20 cellular contexts compared by ENCODE assay signal in the genomic region with DNA sequence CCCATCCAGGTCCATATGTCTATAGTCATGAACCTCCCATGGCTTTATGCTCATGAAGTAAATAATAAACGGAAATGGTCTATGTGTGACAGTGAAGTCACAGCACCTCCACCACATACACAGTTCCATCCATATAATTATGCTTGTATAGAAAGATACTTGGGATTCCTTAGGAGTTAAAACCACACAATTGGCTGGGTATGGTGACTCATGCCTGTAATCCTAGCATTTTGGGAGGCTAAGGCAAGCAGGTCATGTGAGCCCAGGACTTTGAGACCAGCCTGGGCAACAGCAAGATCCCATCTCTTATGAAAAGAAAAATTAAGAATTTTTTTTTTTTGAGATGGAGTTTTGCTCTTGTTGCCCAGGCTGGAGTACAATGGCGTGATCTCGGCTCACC. TPM values are rescaled to one million over a fixed set of nuclear protein-coding genes. Genes with fewer than 3 reads are reported as not detected.
A peak's percentile ranks its signal among the peaks of the same experiment; 100 is the strongest.
DNase-seq lines count a peak whose midpoint lies in the region; TF ChIP-seq lines count a peak whose summit lies in the region.
"Had no signal": no experiment of that assay in that cellular context is flagged by ENCODE, and none has a peak within 500 bp of the region (broad histone marks: within the 10 kb centered on the region; RNA-seq: fewer than 3 reads in every experiment).

No MANE protein-coding gene starts in this region.

- H3K27ac Mint-ChIP-seq in osteocyte (ENCODE audit: unreplicated experiment) = no peak overlapping the region
- H3K27ac Mint-ChIP-seq: activated CD8-positive, alpha-beta T cell treated with anti-CD3 and anti-CD28 coated beads for 36 hours; GM23338 had no signal

- no peak overlapping the region for H3K27ac ChIP-seq in A673 (ENCODE audit: low read depth, low read length, poor library complexity, severe bottlenecking)
- H3K27ac ChIP-seq: ascending aorta, heart left ventricle, spleen had no signal

- TF ChIP-seq CTCF in A673 (conservative IDR thresholded peaks at IDR 0.05; ENCODE audit: low read depth, low read length) (no peak), fibroblast of villous mesenchyme (IDR thresholded peaks at IDR 0.05; ENCODE audit: insufficient read depth, low read depth, low read length) (no peak), osteocyte (IDR thresholded peaks at IDR 0.05) (no peak)

- H3K4me3 ChIP-seq in A673 (ENCODE audit: low read depth, low read length, poor library complexity, severe bottlenecking) = no peak overlapping the region
- no peak overlapping the region for H3K4me3 ChIP-seq in adipocyte (ENCODE audit: low read length)
- no peak overlapping the region for H3K4me3 ChIP-seq in fibroblast of villous mesenchyme (ENCODE audit: low read depth, low read length)
- H3K4me3 ChIP-seq: ascending aorta, GM23338, heart left ventricle, mucosa of descending colon, spleen had no signal

- H3K4me1 ChIP-seq in A673 (ENCODE audit: insufficient read depth, low read length, poor library complexity, severe bottlenecking) = no peaks in the 10 kb centered on the region
- peaks cover 12% of the 10 kb centered on the region for H3K4me1 ChIP-seq in adipocyte (ENCODE audit: control insufficient read depth, insufficient read depth, low read length)
- H3K4me1 ChIP-seq: ascending aorta had no signal

- H3K9me3 ChIP-seq in A673 (ENCODE audit: low read depth, low read length, poor library complexity, severe bottlenecking) = no peaks in the 10 kb centered on the region
- H3K9me3 ChIP-seq in adipocyte (ENCODE audit: control insufficient read depth, low read length) = no peaks in the 10 kb centered on the region
- H3K9me3 ChIP-seq: ascending aorta, heart left ventricle, mucosa of descending colon, spleen had no signal

- H3K36me3 Mint-ChIP-seq in osteocyte (ENCODE audit: unreplicated experiment) = no peaks in the 10 kb centered on the region

- intact Hi-C loops in A673 (cut with micrococcal nuclease; ENCODE audit: unreplicated experiment) = no loop called here

- no TSS peak for BruUV-seq in A673 (replicated peaks; lab: Mats Ljungman, UMichigan)

- DNase-seq in A673 (ENCODE audit: low spot score) (peak; percentile 43), HS-5 (ENCODE audit: low read depth) (peak; percentile 38), adipocyte (ENCODE audit: low read depth) (peak; percentile 58), fibroblast of villous mesenchyme (ENCODE audit: low read depth) (peak; percentile 67), osteocyte (ENCODE audit: extremely low spot score, unreplicated experiment) (no peak), AG08396 (ENCODE audit: low spot score) (no peak), germinal center (ENCODE audit: low spot score) (no peak)
- DNase-seq in activated CD4-positive, alpha-beta T cell treated with anti-CD3 and anti-CD28 coated beads, Interleukin-2, amount 50 U/mL, for 48 hours = no peak
- DNase-seq: activated CD8-positive, alpha-beta T cell treated with anti-CD3 and anti-CD28 coated beads for 36 hours; activated effector memory CD4-positive, alpha-beta T cell treated with Interleukin-2 at 50 U/mL for 16 hours; effector memory CD4-positive, alpha-beta T cell; heart left ventricle; kidney glomerular epithelial cell; MM.1S; mucosa of descending colon; SHP77 treated with DMSO at 0.1 percent for 48 hours; spleen; stimulated activated naive CD8-positive, alpha-beta T cell treated with anti-CD3 and anti-CD28 coated beads, Interleukin-15, Interleukin-2, amounts not matched to agents 100 U/mL and 50 U/mL, for 24 hours had no signal

- H3K4me3 Mint-ChIP-seq in osteocyte (ENCODE audit: unreplicated experiment) = no peak overlapping the region
- H3K4me3 Mint-ChIP-seq: activated CD8-positive, alpha-beta T cell treated with anti-CD3 and anti-CD28 coated beads for 36 hours; GM23338 had no signal

- CTCF ChIA-PET in A673 (lab: Charles Lee) = no interaction called here

- H3K4me1 Mint-ChIP-seq in osteocyte (ENCODE audit: unreplicated experiment) = no peaks in the 10 kb centered on the region

- POLR2A ChIA-PET in A673 (lab: Charles Lee; ENCODE audit: low non-redundant PET) = no interaction called here

- no peaks in the 10 kb centered on the region for H3K27me3 ChIP-seq in A673 (replicated peaks; ENCODE audit: insufficient read depth, low read depth, low read length, poor library complexity)
- no peaks in the 10 kb centered on the region for H3K27me3 ChIP-seq in adipocyte (replicated peaks; ENCODE audit: control insufficient read depth, insufficient read depth, low read length)
- H3K27me3 ChIP-seq: ascending aorta, spleen had no signal

- no peaks in the 10 kb centered on the region for H3K36me3 ChIP-seq in A673 (ENCODE audit: insufficient read depth, low read length, poor library complexity, severe bottlenecking)
- H3K36me3 ChIP-seq in adipocyte (ENCODE audit: control insufficient read depth, insufficient read depth, low read length, severe bottlenecking) = no peaks in the 10 kb centered on the region
- H3K36me3 ChIP-seq: ascending aorta, heart left ventricle, spleen had no signal

- H3K9me3 Mint-ChIP-seq in osteocyte (ENCODE audit: unreplicated experiment) = no peaks in the 10 kb centered on the region
- H3K9me3 Mint-ChIP-seq: activated CD8-positive, alpha-beta T cell treated with anti-CD3 and anti-CD28 coated beads for 36 hours; GM23338 had no signal

- H3K27me3 Mint-ChIP-seq in osteocyte (ENCODE audit: unreplicated experiment) = peaks cover 3% of the 10 kb centered on the region

- H3K9ac ChIP-seq in adipocyte (ENCODE audit: low read length) = no peak overlapping the region

RNA-seq across cellular contexts. Expression of a gene that starts 55.6 kb away (rescaled TPM):
- total RNA-seq in A673 (2021) (0.09 and 0.28 TPM in 2 replicates), fibroblast of villous mesenchyme (0.64 and 0.86 TPM in 2 replicates), osteocyte (0.11 TPM in 1 of 2 replicates, not detected in the other)

Comparison
In these comparisons a context has a peak if more than half of its experiments do, and no peak if none do; other contexts are left out.
1. DNase-seq: peak in A673 (single experiment), HS-5 (single experiment), adipocyte (single experiment) and fibroblast of villous mesenchyme (single experiment); none in osteocyte (single experiment), AG08396 (single experiment), germinal center (single experiment) and activated CD4-positive, alpha-beta T cell treated with anti-CD3 and anti-CD28 coated beads, Interleukin-2, amount 50 U/mL, for 48 hours (0 of 2).